In the genomic region with DNA sequence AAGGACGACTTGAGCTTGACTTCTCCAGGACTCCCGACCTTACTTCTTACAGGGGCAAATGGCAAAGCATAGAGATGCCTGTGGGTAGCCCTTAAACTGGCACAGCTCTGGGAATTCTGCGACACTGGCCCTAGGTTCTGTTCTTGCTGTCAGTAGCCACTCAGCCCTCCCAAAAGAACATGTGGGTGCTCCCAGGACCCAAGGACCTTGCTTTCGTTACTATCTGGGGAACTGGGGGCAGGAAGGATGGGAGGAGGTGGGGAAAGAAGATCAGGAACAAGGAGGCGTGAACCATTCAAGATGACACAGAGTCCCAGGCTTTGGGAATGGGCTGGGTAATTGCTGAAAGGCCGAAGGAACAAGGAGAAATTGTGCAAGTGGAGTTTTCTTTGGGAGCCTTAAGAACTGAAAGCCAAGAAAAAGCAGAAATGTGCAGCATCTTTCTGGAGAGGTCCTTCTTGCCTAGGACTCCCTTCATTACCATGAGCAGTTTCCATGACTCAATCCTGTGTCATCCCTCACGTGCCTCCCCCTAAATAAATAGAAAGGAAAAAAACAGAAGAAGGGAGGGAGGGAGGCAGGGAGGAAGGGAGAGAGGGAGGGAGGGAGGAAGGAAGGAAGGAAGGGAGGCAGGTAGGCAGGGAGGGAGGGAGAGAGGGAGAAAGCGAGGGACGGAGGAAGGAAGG, we compare ENCODE assay signal across 12 cellular contexts.
A peak's percentile ranks its signal among the peaks of the same experiment; 100 is the strongest.
DNase-seq lines count a peak whose midpoint lies in the region; ATAC-seq and TF ChIP-seq lines count a peak whose summit lies in the region.
"Had no signal": no experiment of that assay in that cellular context is flagged by ENCODE, and none has a peak within 500 bp of the region (broad histone marks: within the 10 kb centered on the region; RNA-seq: fewer than 3 reads in every experiment).

No MANE protein-coding gene starts in this region.

- H3K4me3 ChIP-seq in neural progenitor cell: no peak overlapping the region
- H3K4me3 ChIP-seq in naive thymus-derived CD4-positive, alpha-beta T cell (ENCODE audit: low read length): no peak overlapping the region
- H3K4me3 ChIP-seq: colonic mucosa, gastrocnemius medialis had no signal

- H3K4me1 ChIP-seq in neural progenitor cell: no peaks in the 10 kb centered on the region
- H3K4me1 ChIP-seq in naive thymus-derived CD4-positive, alpha-beta T cell (ENCODE audit: control insufficient read depth in 2 of 2, insufficient read depth in 2 of 2, low read length in 2 of 2): no peaks in the 10 kb centered on the region
- H3K4me1 ChIP-seq: colonic mucosa, gastrocnemius medialis had no signal

- DNase-seq in Calu3 (no peak), LHCN-M2 (ENCODE audit: low read depth) (peak; percentile 17), dedifferentiated amniotic fluid mesenchymal stem cell (ENCODE audit: extremely low spot score) (peak; percentile 23), neural progenitor cell (ENCODE audit: low spot score) (no peak), activated gamma-delta T cell treated with Interleukin-2 at 50 U/mL for 16 hours (no peak)
- no peak for DNase-seq in naive thymus-derived CD4-positive, alpha-beta T cell
- DNase-seq: colonic mucosa; gastrocnemius medialis; NCI-H187 treated with DMSO at 0.1 percent for 48 hours; stimulated activated naive CD8-positive, alpha-beta T cell treated with anti-CD3 and anti-CD28 coated beads, Interleukin-15, amount 100 ng/mL, for 72 hours had no signal

- peaks cover 8% of the 10 kb centered on the region for H3K4me1 Mint-ChIP-seq in Calu3 (ENCODE audit: low read depth, unreplicated experiment)
- peaks cover 39% of the 10 kb centered on the region for H3K4me1 Mint-ChIP-seq in neural progenitor cell
- peaks cover 0 to 3% (median 0%) of the 10 kb centered on the region in 7 donors for H3K4me1 Mint-ChIP-seq in naive thymus-derived CD4-positive, alpha-beta T cell
- H3K4me1 Mint-ChIP-seq: stimulated activated naive CD8-positive, alpha-beta T cell treated with anti-CD3 and anti-CD28 coated beads, Interleukin-15, amount 100 ng/mL, for 72 hours had no signal

- no peaks in the 10 kb centered on the region for H3K36me3 ChIP-seq in neural progenitor cell
- no peaks in the 10 kb centered on the region for H3K36me3 ChIP-seq in naive thymus-derived CD4-positive, alpha-beta T cell (ENCODE audit: control insufficient read depth in 2 of 3, insufficient read depth in 3 of 3, low read length in 3 of 3)
- H3K36me3 ChIP-seq: colonic mucosa, gastrocnemius medialis had no signal

- ATAC-seq in GM18517 (IDR thresholded peaks at IDR 0.05; ENCODE audit: unreplicated experiment) (no peak), HG03439 (IDR thresholded peaks at IDR 0.05; ENCODE audit: unreplicated experiment) (no peak)
- ATAC-seq in naive thymus-derived CD4-positive, alpha-beta T cell: no peak
- ATAC-seq: gastrocnemius medialis; stimulated activated naive CD8-positive, alpha-beta T cell treated with anti-CD3 and anti-CD28 coated beads, Interleukin-15, amount 100 ng/mL, for 72 hours had no signal

- H2AFZ ChIP-seq in neural progenitor cell (replicated peaks): no peak overlapping the region

- H3K27ac ChIP-seq in neural progenitor cell: no peak overlapping the region
- no peak overlapping the region for H3K27ac ChIP-seq in naive thymus-derived CD4-positive, alpha-beta T cell (ENCODE audit: low read depth, low read length)
- H3K27ac ChIP-seq: colonic mucosa, gastrocnemius medialis had no signal

- H3K4me3 Mint-ChIP-seq in Calu3 (ENCODE audit: low read depth, unreplicated experiment) (no peak overlapping the region), neural progenitor cell (peak overlapping the region; percentile 65)
- H3K4me3 Mint-ChIP-seq in naive thymus-derived CD4-positive, alpha-beta T cell: no peak overlapping the region
- H3K4me3 Mint-ChIP-seq: stimulated activated naive CD8-positive, alpha-beta T cell treated with anti-CD3 and anti-CD28 coated beads, Interleukin-15, amount 100 ng/mL, for 72 hours had no signal

- H3F3A ChIP-seq in neural progenitor cell (ENCODE audit: low read depth): no peaks in the 10 kb centered on the region

- H3K9me3 Mint-ChIP-seq in Calu3 (ENCODE audit: low read depth, unreplicated experiment): peaks cover 4% of the 10 kb centered on the region
- H3K9me3 Mint-ChIP-seq in neural progenitor cell: peaks cover 39% of the 10 kb centered on the region
- H3K9me3 Mint-ChIP-seq in naive thymus-derived CD4-positive, alpha-beta T cell: peaks cover 0 to 4% (median 0%) of the 10 kb centered on the region in 11 donors
- H3K9me3 Mint-ChIP-seq: stimulated activated naive CD8-positive, alpha-beta T cell treated with anti-CD3 and anti-CD28 coated beads, Interleukin-15, amount 100 ng/mL, for 72 hours had no signal

- intact Hi-C loops in Calu3 (cut with micrococcal nuclease; ENCODE audit: unreplicated experiment): no loop called here
- intact Hi-C loops in naive thymus-derived CD4-positive, alpha-beta T cell (cut with micrococcal nuclease): no loop called here

- H3K4me2 ChIP-seq in neural progenitor cell: no peak overlapping the region

- TF ChIP-seq CTCF in Calu3 (IDR thresholded peaks at IDR 0.05; ENCODE audit: unreplicated experiment) (no peak), neural progenitor cell (IDR thresholded peaks at IDR 0.05) (no peak)

- H3K27me3 ChIP-seq in neural progenitor cell: peaks cover 7% of the 10 kb centered on the region
- no peaks in the 10 kb centered on the region for H3K27me3 ChIP-seq in naive thymus-derived CD4-positive, alpha-beta T cell (ENCODE audit: control insufficient read depth in 2 of 2, insufficient read depth in 2 of 2, low read length in 2 of 2)
- H3K27me3 ChIP-seq: colonic mucosa, gastrocnemius medialis had no signal

- H4K20me1 ChIP-seq in neural progenitor cell (ENCODE audit: low read depth): no peaks in the 10 kb centered on the region

- POLR2A ChIA-PET in naive thymus-derived CD4-positive, alpha-beta T cell (lab: Charles Lee): no interaction called here

- BruUV-seq in Calu3 (replicated peaks; lab: Mats Ljungman, UMichigan): no TSS peak

- CTCF ChIA-PET in Calu3 (lab: Charles Lee): no interaction called here
- CTCF ChIA-PET in naive thymus-derived CD4-positive, alpha-beta T cell (lab: Charles Lee): no interaction called here

- H3K27ac Mint-ChIP-seq in Calu3 (ENCODE audit: unreplicated experiment) (peak overlapping the region; percentile 36), neural progenitor cell (no peak overlapping the region)
- H3K27ac Mint-ChIP-seq in naive thymus-derived CD4-positive, alpha-beta T cell: no peak overlapping the region
- H3K27ac Mint-ChIP-seq: stimulated activated naive CD8-positive, alpha-beta T cell treated with anti-CD3 and anti-CD28 coated beads, Interleukin-15, amount 100 ng/mL, for 72 hours had no signal

- H3K36me3 Mint-ChIP-seq in Calu3 (ENCODE audit: insufficient read depth, unreplicated experiment): no peaks in the 10 kb centered on the region
- H3K36me3 Mint-ChIP-seq in neural progenitor cell: no peaks in the 10 kb centered on the region
- H3K36me3 Mint-ChIP-seq in naive thymus-derived CD4-positive, alpha-beta T cell: no peaks in the 10 kb centered on the region

- H3K79me2 ChIP-seq in neural progenitor cell (ENCODE audit: low read depth): no peaks in the 10 kb centered on the region

- no peaks in the 10 kb centered on the region for H3K27me3 Mint-ChIP-seq in Calu3 (ENCODE audit: unreplicated experiment)
- peaks cover 2% of the 10 kb centered on the region for H3K27me3 Mint-ChIP-seq in neural progenitor cell (ENCODE audit: insufficient read depth, low read depth)
- peaks cover 5 to 43% (median 38%) of the 10 kb centered on the region in 5 donors for H3K27me3 Mint-ChIP-seq in naive thymus-derived CD4-positive, alpha-beta T cell

- H3K9me3 ChIP-seq in neural progenitor cell (ENCODE audit: low read depth): no peaks in the 10 kb centered on the region
- H3K9me3 ChIP-seq in naive thymus-derived CD4-positive, alpha-beta T cell (ENCODE audit: control insufficient read depth in 2 of 3, low read length in 3 of 3): no peaks in the 10 kb centered on the region
- H3K9me3 ChIP-seq: colonic mucosa, gastrocnemius medialis had no signal

- H3K9ac ChIP-seq in neural progenitor cell: no peak overlapping the region

Comparison
In these comparisons a context has a peak if more than half of its experiments do, and no peak if none do; other contexts are left out.
1. DNase-seq: peak in LHCN-M2 (single experiment) and dedifferentiated amniotic fluid mesenchymal stem cell (single experiment); none in Calu3 (single experiment), neural progenitor cell (single experiment), activated gamma-delta T cell treated with Interleukin-2 at 50 U/mL for 16 hours (single experiment) and naive thymus-derived CD4-positive, alpha-beta T cell (0 of 9).